ENCODE assay signal across 18 cellular contexts in genomic region chrX:46992070-46992469, GRCh38.
A peak's percentile ranks its signal among the peaks of the same experiment; 100 is the strongest.
DNase-seq lines count a peak whose midpoint lies in the region; ATAC-seq and TF ChIP-seq lines count a peak whose summit lies in the region.
"Had no signal": no experiment of that assay in that cellular context is flagged by ENCODE, and none has a peak within 500 bp of the region (broad histone marks: within the 10 kb centered on the region; RNA-seq: fewer than 3 reads in every experiment).

No MANE protein-coding gene starts in this region.

- H3K9me3 ChIP-seq in HUES64 (ENCODE audit: insufficient read depth, low read depth, low read length), result no peaks in the 10 kb centered on the region
- no peaks in the 10 kb centered on the region for H3K9me3 ChIP-seq in endodermal cell (ENCODE audit: control insufficient read depth, low read length)

- H3K36me3 ChIP-seq in GM23338 (ENCODE audit: insufficient read depth) (no peaks in the 10 kb centered on the region), HUES64 (ENCODE audit: insufficient read depth, low read length) (peaks cover 11% of the 10 kb centered on the region), endodermal cell (ENCODE audit: control insufficient read depth, insufficient read depth, low read length) (peaks cover 8% of the 10 kb centered on the region)

- no peaks in the 10 kb centered on the region for H3K9me2 ChIP-seq in GM23338 (ENCODE audit: insufficient read depth)

- no peaks in the 10 kb centered on the region; the same call in 1 of the 2 replicates for H4K20me1 ChIP-seq in GM23338 (replicated peaks; ENCODE audit: insufficient read depth)
- H4K20me1 ChIP-seq: BLaER1 treated with 17β-estradiol and CSF1 and Interleukin-3, amounts not matched to agents 10 nM and 100 nM had no signal

- H3F3A ChIP-seq in GM23338 (replicated peaks; ENCODE audit: low read depth), result no peaks in the 10 kb centered on the region

- no peak overlapping the region for H2AFZ ChIP-seq in GM23338

- H3K79me2 ChIP-seq in GM23338 (replicated peaks; ENCODE audit: insufficient read depth), result no peaks in the 10 kb centered on the region; the same call in 1 of the 2 replicates

- H3K4me2 ChIP-seq in GM23338, result peak overlapping the region; percentile 4
- H3K4me2 ChIP-seq: BLaER1 treated with 17β-estradiol and CSF1 and Interleukin-3, amounts not matched to agents 10 nM and 100 nM had no signal

- no peak overlapping the region; the same call in 1 of the 2 replicates for H3K4me3 ChIP-seq in GM23338
- H3K4me3 ChIP-seq in HUES64 (ENCODE audit: low read length), result 0 out of 2 replicates have a peak overlapping the region, but pooled peaks have one; percentile 25
- no peak overlapping the region for H3K4me3 ChIP-seq in endodermal cell (ENCODE audit: low read length)
- H3K4me3 ChIP-seq: BLaER1 treated with 17β-estradiol and CSF1 and Interleukin-3, amounts not matched to agents 10 nM and 100 nM; K562 had no signal

- H3K36me3 Mint-ChIP-seq in GM23338 (ENCODE audit: low read depth), result peaks cover 20% of the 10 kb centered on the region; the same call in 2 of the 3 replicates
- H3K36me3 Mint-ChIP-seq in endodermal cell (ENCODE audit: low read depth), result peaks cover 28% of the 10 kb centered on the region
- H3K36me3 Mint-ChIP-seq in neural crest cell (ENCODE audit: low read depth), result peaks cover 30% of the 10 kb centered on the region
- H3K36me3 Mint-ChIP-seq in activated CD4-positive, alpha-beta memory T cell treated with anti-CD3 and anti-CD28 coated beads, Interleukin-2, amount 10 ng/mL, durations not matched to agents 7 days and 5 days (ENCODE audit: low read depth), result no peaks in the 10 kb centered on the region
- H3K36me3 Mint-ChIP-seq: CD8-positive, alpha-beta T cell had no signal

- peaks cover 24% of the 10 kb centered on the region for H3K4me1 ChIP-seq in GM23338 (ENCODE audit: insufficient read depth)
- peaks cover 14% of the 10 kb centered on the region for H3K4me1 ChIP-seq in HUES64 (ENCODE audit: insufficient read depth, low read length)
- H3K4me1 ChIP-seq in endodermal cell (ENCODE audit: control insufficient read depth, insufficient read depth, low read length), result no peaks in the 10 kb centered on the region
- H3K4me1 ChIP-seq: BLaER1 treated with 17β-estradiol and CSF1 and Interleukin-3, amounts not matched to agents 10 nM and 100 nM had no signal

- H3K9ac ChIP-seq in HUES64 (ENCODE audit: low read depth, low read length) (no peak overlapping the region), endodermal cell (ENCODE audit: extremely low read depth, low read length, poor library complexity, severe bottlenecking) (no peak overlapping the region)
- H3K9ac ChIP-seq: BLaER1 treated with 17β-estradiol and CSF1 and Interleukin-3, amounts not matched to agents 10 nM and 100 nM had no signal

- H3K27me3 Mint-ChIP-seq in GM23338 (ENCODE audit: insufficient read depth, low read depth, poor library complexity), result no peaks in the 10 kb centered on the region
- H3K27me3 Mint-ChIP-seq in endodermal cell (ENCODE audit: insufficient read depth), result no peaks in the 10 kb centered on the region
- no peaks in the 10 kb centered on the region for H3K27me3 Mint-ChIP-seq in neural crest cell (ENCODE audit: low read depth)
- no peaks in the 10 kb centered on the region for H3K27me3 Mint-ChIP-seq in activated CD4-positive, alpha-beta memory T cell treated with anti-CD3 and anti-CD28 coated beads, Interleukin-2, amount 10 ng/mL, durations not matched to agents 7 days and 5 days
- H3K27me3 Mint-ChIP-seq: B cell had no signal

- TF ChIP-seq CTCF in GM23338 (conservative IDR thresholded peaks at IDR 0.05; ENCODE audit: low read depth in 2 of 2) (no peak), endodermal cell (conservative IDR thresholded peaks at IDR 0.05) (no peak), neural crest cell (conservative IDR thresholded peaks at IDR 0.05) (no peak)

- DNase-seq in GM23338 (ENCODE audit: low spot score) (no peak), endodermal cell (no peak), neural crest cell (ENCODE audit: low read depth, low spot score) (no peak), NOMO-1 treated with dmso at 0.1 percent for 144 hours (lab: John Stamatoyannopoulos, UW; ENCODE audit: unreplicated experiment) (no peak), AG20443 (ENCODE audit: low spot score) (no peak)
- no peak for DNase-seq in activated CD4-positive, alpha-beta memory T cell treated with anti-CD3 and anti-CD28 coated beads, Interleukin-2, amount 10 ng/mL, durations not matched to agents 7 days and 5 days
- DNase-seq: 8988T; Calu3; CD8-positive, alpha-beta T cell; DMS 273 treated with DMSO at 0.1 percent for 48 hours; HFFc6; IMR-90 had no signal

- H3K4me3 Mint-ChIP-seq in GM23338, result peak overlapping the region; percentile 47
- H3K4me3 Mint-ChIP-seq in endodermal cell, result peak overlapping the region; percentile 15
- peak overlapping the region; percentile 23 for H3K4me3 Mint-ChIP-seq in neural crest cell
- no peak overlapping the region for H3K4me3 Mint-ChIP-seq in activated CD4-positive, alpha-beta memory T cell treated with anti-CD3 and anti-CD28 coated beads, Interleukin-2, amount 10 ng/mL, durations not matched to agents 7 days and 5 days
- H3K4me3 Mint-ChIP-seq: B cell; CD8-positive, alpha-beta T cell; HFFc6 had no signal

- H3K27ac ChIP-seq in GM23338 (ENCODE audit: low read depth) (no peak overlapping the region), HUES64 (ENCODE audit: low read depth, low read length) (no peak overlapping the region), endodermal cell (ENCODE audit: low read depth, low read length) (no peak overlapping the region)
- H3K27ac ChIP-seq: BLaER1 treated with 17β-estradiol and CSF1 and Interleukin-3, amounts not matched to agents 10 nM and 100 nM had no signal

- H3K9me3 Mint-ChIP-seq in GM23338 (no peaks in the 10 kb centered on the region), endodermal cell (peaks cover 61% of the 10 kb centered on the region), neural crest cell (peaks cover 21% of the 10 kb centered on the region)
- H3K9me3 Mint-ChIP-seq in activated CD4-positive, alpha-beta memory T cell treated with anti-CD3 and anti-CD28 coated beads, Interleukin-2, amount 10 ng/mL, durations not matched to agents 7 days and 5 days, result no peaks in the 10 kb centered on the region
- H3K9me3 Mint-ChIP-seq: HFFc6 had no signal

- POLR2A ChIA-PET in activated CD4-positive, alpha-beta memory T cell treated with anti-CD3 and anti-CD28 coated beads, Interleukin-2, amount 10 ng/mL, durations not matched to agents 7 days and 5 days (lab: Charles Lee), result no interaction called here

- H3K4me1 Mint-ChIP-seq in GM23338 (peaks cover 24% of the 10 kb centered on the region), endodermal cell (peaks cover 15% of the 10 kb centered on the region), neural crest cell (peaks cover 37% of the 10 kb centered on the region)
- H3K4me1 Mint-ChIP-seq in activated CD4-positive, alpha-beta memory T cell treated with anti-CD3 and anti-CD28 coated beads, Interleukin-2, amount 10 ng/mL, durations not matched to agents 7 days and 5 days, result no peaks in the 10 kb centered on the region

- peak overlapping the region; percentile 74 for H3K27ac Mint-ChIP-seq in GM23338
- H3K27ac Mint-ChIP-seq in endodermal cell, result peak overlapping the region; percentile 50
- no peak overlapping the region for H3K27ac Mint-ChIP-seq in neural crest cell (ENCODE audit: unreplicated experiment)
- H3K27ac Mint-ChIP-seq in activated CD4-positive, alpha-beta memory T cell treated with anti-CD3 and anti-CD28 coated beads, Interleukin-2, amount 10 ng/mL, durations not matched to agents 7 days and 5 days, result no peak overlapping the region
- H3K27ac Mint-ChIP-seq: B cell; CD8-positive, alpha-beta T cell; HFFc6 had no signal

- WGBS in HUES64, result 88% methylated on average over 3 of the region's 6 CpGs
- WGBS in endodermal cell (ENCODE audit: insufficient coverage in 1 of 2, insufficient read length in 1 of 2), 2 experiments, result 80% methylated on average over 5 of the region's 6 CpGs; no CpG with 5 or more reads in 1 of the 2 experiments

- ATAC-seq in GM23338 (peak; percentile 57), GM21381 (IDR thresholded peaks at IDR 0.05; ENCODE audit: unreplicated experiment) (no peak)
- ATAC-seq: CD8-positive, alpha-beta T cell; HCT116; K562 had no signal

- no peaks in the 10 kb centered on the region for H3K27me3 ChIP-seq in GM23338 (ENCODE audit: insufficient read depth)
- H3K27me3 ChIP-seq in HUES64 (ENCODE audit: insufficient read depth, low read length), result no peaks in the 10 kb centered on the region
- no peaks in the 10 kb centered on the region for H3K27me3 ChIP-seq in endodermal cell (ENCODE audit: control insufficient read depth, insufficient read depth, low read length, poor library complexity, severe bottlenecking)
- H3K27me3 ChIP-seq: BLaER1 treated with 17β-estradiol and CSF1 and Interleukin-3, amounts not matched to agents 10 nM and 100 nM had no signal

- CTCF ChIA-PET in activated CD4-positive, alpha-beta memory T cell treated with anti-CD3 and anti-CD28 coated beads, Interleukin-2, amount 10 ng/mL, durations not matched to agents 7 days and 5 days (lab: Charles Lee), result no interaction called here

Comparison
In these comparisons a context has a peak if more than half of its experiments do, and no peak if none do; other contexts are left out.
1. H3K27ac Mint-ChIP-seq: peak in GM23338 (single experiment) and endodermal cell (single experiment); none in neural crest cell (single experiment) and activated CD4-positive, alpha-beta memory T cell treated with anti-CD3 and anti-CD28 coated beads, Interleukin-2, amount 10 ng/mL, durations not matched to agents 7 days and 5 days (single experiment).